Comparison of ENCODE assay signal across 15 cellular contexts in genomic region chr2:9617749-9618148, GRCh38. TPM values are rescaled to one million over a fixed set of nuclear protein-coding genes. Genes with fewer than 3 reads are reported as not detected.
DNase-seq lines count a peak whose midpoint lies in the region; ATAC-seq and TF ChIP-seq lines count a peak whose summit lies in the region.
"Had no signal": no experiment of that assay in that cellular context is flagged by ENCODE, and none has a peak within 500 bp of the region (broad histone marks: within the 10 kb centered on the region; RNA-seq: fewer than 3 reads in every experiment).

No MANE protein-coding gene starts in this region.

- H3K4me1 Mint-ChIP-seq in CD4-positive, CD25-positive, alpha-beta regulatory T cell, result peaks cover 64 to 87% (median 80%) of the 10 kb centered on the region in 4 donors
- peaks cover 94% of the 10 kb centered on the region for H3K4me1 Mint-ChIP-seq in activated T-helper 1 cell treated with anti-CD3 and anti-CD28 coated beads, Interleukin-12 subunit alpha, Interleukin-12 subunit beta, Interleukin-2, Interleukin-4 antibody, amounts not matched to agents 30 ng/mL and 10 ng/mL and 1 ng/mL, durations not matched to agents 14 hours and 24 hours and 36 hours (ENCODE audit: low read depth)

- peaks cover 12% of the 10 kb centered on the region for H3K36me3 ChIP-seq in CD4-positive, CD25-positive, alpha-beta regulatory T cell (ENCODE audit: control insufficient read depth, insufficient read depth, low read length)

- no peak for TF ChIP-seq CTCF in fibroblast of the aortic adventitia (IDR thresholded peaks at IDR 0.05; ENCODE audit: insufficient read depth, low read length)

- peak overlapping the region in 3 of 4 donors; percentile 7 to 80 (median 15) for H3K4me3 Mint-ChIP-seq in CD4-positive, CD25-positive, alpha-beta regulatory T cell
- H3K4me3 Mint-ChIP-seq in activated T-helper 1 cell treated with anti-CD3 and anti-CD28 coated beads, Interleukin-12 subunit alpha, Interleukin-12 subunit beta, Interleukin-2, Interleukin-4 antibody, amounts not matched to agents 30 ng/mL and 10 ng/mL and 1 ng/mL, durations not matched to agents 14 hours and 24 hours and 36 hours, result no peak overlapping the region

- H3K27ac ChIP-seq in CD4-positive, CD25-positive, alpha-beta regulatory T cell (ENCODE audit: insufficient read depth, low read length, poor library complexity, severe bottlenecking), result peak overlapping the region; percentile 62
- H3K27ac ChIP-seq: testis had no signal

- H3K9me3 Mint-ChIP-seq in CD4-positive, CD25-positive, alpha-beta regulatory T cell, result peaks cover 0 to 1% (median 0%) of the 10 kb centered on the region in 7 donors
- H3K9me3 Mint-ChIP-seq in activated T-helper 1 cell treated with anti-CD3 and anti-CD28 coated beads, Interleukin-12 subunit alpha, Interleukin-12 subunit beta, Interleukin-2, Interleukin-4 antibody, amounts not matched to agents 30 ng/mL and 10 ng/mL and 1 ng/mL, durations not matched to agents 14 hours and 24 hours and 36 hours, result no peaks in the 10 kb centered on the region
- H3K9me3 Mint-ChIP-seq: activated naive CD4-positive, alpha-beta T cell treated with anti-CD3 and anti-CD28 coated beads, Interleukin-2, amount 50 U/mL, for 72 hours had no signal

- peak overlapping the region in 2 of 3 donors; percentile 5 to 55 for H3K27ac Mint-ChIP-seq in CD4-positive, CD25-positive, alpha-beta regulatory T cell
- H3K27ac Mint-ChIP-seq in activated T-helper 1 cell treated with anti-CD3 and anti-CD28 coated beads, Interleukin-12 subunit alpha, Interleukin-12 subunit beta, Interleukin-2, Interleukin-4 antibody, amounts not matched to agents 30 ng/mL and 10 ng/mL and 1 ng/mL, durations not matched to agents 14 hours and 24 hours and 36 hours, result peak overlapping the region; percentile 36

- no peak for ATAC-seq in CD4-positive, CD25-positive, alpha-beta regulatory T cell (ENCODE audit: low read depth in 2 of 2)
- ATAC-seq: left colon had no signal

- H3K4me3 ChIP-seq in CD4-positive, CD25-positive, alpha-beta regulatory T cell (ENCODE audit: low read depth, low read length), result no peak overlapping the region
- H3K4me3 ChIP-seq in fibroblast of the aortic adventitia (ENCODE audit: low read depth, low read length), result no peak overlapping the region
- H3K4me3 ChIP-seq: testis had no signal

- H3K27me3 ChIP-seq in CD4-positive, CD25-positive, alpha-beta regulatory T cell (ENCODE audit: control insufficient read depth, insufficient read depth, low read length), result no peaks in the 10 kb centered on the region
- H3K27me3 ChIP-seq: testis had no signal

- H3K36me3 Mint-ChIP-seq in CD4-positive, CD25-positive, alpha-beta regulatory T cell, result peaks cover 23% of the 10 kb centered on the region
- peaks cover 48% of the 10 kb centered on the region for H3K36me3 Mint-ChIP-seq in activated T-helper 1 cell treated with anti-CD3 and anti-CD28 coated beads, Interleukin-12 subunit alpha, Interleukin-12 subunit beta, Interleukin-2, Interleukin-4 antibody, amounts not matched to agents 30 ng/mL and 10 ng/mL and 1 ng/mL, durations not matched to agents 14 hours and 24 hours and 36 hours (ENCODE audit: low read depth)

- intact Hi-C loops in activated T-helper 1 cell treated with anti-CD3 and anti-CD28 coated beads, Interleukin-12 subunit alpha, Interleukin-12 subunit beta, Interleukin-2, Interleukin-4 antibody, amounts not matched to agents 30 ng/mL and 10 ng/mL and 1 ng/mL, durations not matched to agents 14 hours and 24 hours and 36 hours (cut with micrococcal nuclease), result loop anchor here (1.0 kb wide), 1 partner anchor 9 kb away; no protein-coding TSS in a partner anchor

- DNase-seq in CD4-positive, CD25-positive, alpha-beta regulatory T cell, result no peak
- peak; percentile 37 for DNase-seq in EL
- no peak for DNase-seq in activated T-helper 1 cell treated with anti-CD3 and anti-CD28 coated beads, Interleukin-12 subunit alpha, Interleukin-12 subunit beta, Interleukin-2, Interleukin-4 antibody, amounts not matched to agents 30 ng/mL and 10 ng/mL and 1 ng/mL, durations not matched to agents 14 hours and 24 hours and 36 hours (ENCODE audit: low spot score)
- DNase-seq in fibroblast of the aortic adventitia (ENCODE audit: low read depth), result peak; percentile 68
- DNase-seq in NCI-H2107 (lab: John Stamatoyannopoulos, UW), result no peak
- DNase-seq in 8988T, result no peak
- no peak for DNase-seq in DMS 273 (lab: John Stamatoyannopoulos, UW; ENCODE audit: unreplicated experiment)
- DNase-seq: activated CD4-positive, alpha-beta T cell treated with anti-CD3 and anti-CD28 coated beads for 4 hours; hippocampal formation; left colon; NCI-H1930; NCI-H69; testis had no signal

- no peaks in the 10 kb centered on the region for H3K27me3 Mint-ChIP-seq in CD4-positive, CD25-positive, alpha-beta regulatory T cell
- no peaks in the 10 kb centered on the region for H3K27me3 Mint-ChIP-seq in activated T-helper 1 cell treated with anti-CD3 and anti-CD28 coated beads, Interleukin-12 subunit alpha, Interleukin-12 subunit beta, Interleukin-2, Interleukin-4 antibody, amounts not matched to agents 30 ng/mL and 10 ng/mL and 1 ng/mL, durations not matched to agents 14 hours and 24 hours and 36 hours (ENCODE audit: insufficient read depth)
- H3K27me3 Mint-ChIP-seq: progenitor cell of endocrine pancreas had no signal

- H3K9me3 ChIP-seq in CD4-positive, CD25-positive, alpha-beta regulatory T cell (ENCODE audit: control insufficient read depth in 2 of 2, low read length in 2 of 2), result no peaks in the 10 kb centered on the region
- H3K9me3 ChIP-seq: testis had no signal

- H3K4me1 ChIP-seq in CD4-positive, CD25-positive, alpha-beta regulatory T cell (ENCODE audit: control insufficient read depth, insufficient read depth, low read length, poor library complexity, severe bottlenecking), result peaks cover 32% of the 10 kb centered on the region

RNA-seq across cellular contexts. Expression of gene YWHAQ, which starts 13.0 kb away (rescaled TPM):
- total RNA-seq in CD4-positive, CD25-positive, alpha-beta regulatory T cell, result 160 TPM
- polyA plus RNA-seq in CD4-positive, CD25-positive, alpha-beta regulatory T cell, result 100 to 1,000 TPM; 238 to 359 (median 283) TPM
- 290 and 311 TPM in 2 replicates for total RNA-seq in activated T-helper 1 cell treated with anti-CD3 and anti-CD28 coated beads, Interleukin-12 subunit alpha, Interleukin-12 subunit beta, Interleukin-2, Interleukin-4 antibody, amounts not matched to agents 30 ng/mL and 10 ng/mL and 1 ng/mL, durations not matched to agents 14 hours and 24 hours and 36 hours
- 152 and 562 TPM in 2 replicates for total RNA-seq in fibroblast of the aortic adventitia (ENCODE audit: low replicate concordance)

Comparison
In these comparisons a context has a peak if more than half of its experiments do, and no peak if none do; other contexts are left out.
1. DNase-seq: peak in EL (single experiment) and fibroblast of the aortic adventitia (single experiment); none in CD4-positive, CD25-positive, alpha-beta regulatory T cell (0 of 3), activated T-helper 1 cell treated with anti-CD3 and anti-CD28 coated beads, Interleukin-12 subunit alpha, Interleukin-12 subunit beta, Interleukin-2, Interleukin-4 antibody, amounts not matched to agents 30 ng/mL and 10 ng/mL and 1 ng/mL, durations not matched to agents 14 hours and 24 hours and 36 hours (single experiment), NCI-H2107 (single experiment), 8988T (single experiment) and DMS 273 (single experiment).